19 cellular contexts compared by ENCODE assay signal in the genomic region with DNA sequence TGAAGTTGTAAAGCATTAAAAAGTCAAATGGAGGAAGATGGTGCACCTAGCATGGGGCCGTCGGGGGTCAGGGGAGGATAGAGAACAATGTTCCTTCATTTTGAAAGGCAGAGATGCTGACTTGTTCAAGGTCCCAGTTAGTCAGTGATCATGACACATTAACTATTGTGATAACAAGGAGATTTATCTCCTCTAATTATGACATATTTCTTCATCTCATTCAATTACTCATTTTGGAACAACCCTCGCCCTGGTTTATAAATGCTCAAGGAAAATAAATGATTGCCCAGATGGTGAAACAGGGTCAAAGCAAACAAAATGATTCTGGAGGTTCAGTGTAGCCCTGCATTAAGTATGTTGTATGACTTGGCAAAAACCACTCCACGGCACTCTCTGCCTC.
DNase-seq lines count a peak whose midpoint lies in the region; ATAC-seq and TF ChIP-seq lines count a peak whose summit lies in the region.
"Had no signal": no experiment of that assay in that cellular context is flagged by ENCODE, and none has a peak within 500 bp of the region (broad histone marks: within the 10 kb centered on the region; RNA-seq: fewer than 3 reads in every experiment).

No MANE protein-coding gene starts in this region.

- H3K27ac ChIP-seq in left ventricle myocardium inferior (replicated peaks) (peak overlapping the region; percentile 71), gastroesophageal sphincter (peak overlapping the region in 3 of 4 donors; percentile 52 to 77 (median 75)), rectal smooth muscle tissue (ENCODE audit: low read depth, low read length) (peak overlapping the region; percentile 21), uterus (peak overlapping the region; percentile 68 to 72)

- ATAC-seq in Right ventricle myocardium inferior = no peak
- ATAC-seq in gastroesophageal sphincter = peak; percentile 23
- ATAC-seq in GM21717 (IDR thresholded peaks at IDR 0.05; ENCODE audit: unreplicated experiment) = no peak

- no peak overlapping the region for H3K9ac ChIP-seq in rectal smooth muscle tissue (ENCODE audit: low read length)

- H3K27me3 ChIP-seq in left ventricle myocardium inferior (ENCODE audit: low read depth) = no peaks in the 10 kb centered on the region
- H3K27me3 ChIP-seq in gastroesophageal sphincter = no peaks in the 10 kb centered on the region
- no peaks in the 10 kb centered on the region for H3K27me3 ChIP-seq in rectal smooth muscle tissue (ENCODE audit: control insufficient read depth, insufficient read depth, low read length)
- no peaks in the 10 kb centered on the region for H3K27me3 ChIP-seq in uterus
- H3K27me3 ChIP-seq: Peyer's patch had no signal

- H3K4me1 ChIP-seq in left ventricle myocardium inferior (peaks cover 41% of the 10 kb centered on the region), gastroesophageal sphincter (peaks cover 0 to 63% (median 28%) of the 10 kb centered on the region in 3 donors), rectal smooth muscle tissue (ENCODE audit: control insufficient read depth, insufficient read depth, low read length) (peaks cover 12% of the 10 kb centered on the region), uterus (peaks cover 0 to 8% of the 10 kb centered on the region in 2 donors)
- H3K4me1 ChIP-seq: BE2C had no signal

- no peaks in the 10 kb centered on the region for H3K36me3 ChIP-seq in left ventricle myocardium inferior
- H3K36me3 ChIP-seq in gastroesophageal sphincter = no peaks in the 10 kb centered on the region
- H3K36me3 ChIP-seq in rectal smooth muscle tissue (ENCODE audit: control insufficient read depth, insufficient read depth, low read length) = no peaks in the 10 kb centered on the region
- no peaks in the 10 kb centered on the region for H3K36me3 ChIP-seq in uterus
- H3K36me3 ChIP-seq: BE2C, Peyer's patch had no signal

- H3K9me3 ChIP-seq in left ventricle myocardium inferior (replicated peaks) = no peaks in the 10 kb centered on the region
- no peaks in the 10 kb centered on the region for H3K9me3 ChIP-seq in gastroesophageal sphincter
- H3K9me3 ChIP-seq in uterus = no peaks in the 10 kb centered on the region
- H3K9me3 ChIP-seq: BE2C, Peyer's patch had no signal

- no peak for TF ChIP-seq CTCF in left ventricle myocardium inferior (IDR thresholded peaks at IDR 0.05; ENCODE audit: borderline replicate concordance)
- TF ChIP-seq CTCF in gastroesophageal sphincter (IDR thresholded peaks at IDR 0.05) = no peak
- no peak for TF ChIP-seq CTCF in uterus (IDR thresholded peaks at IDR 0.05)
- TF ChIP-seq CTCF in lower leg skin (IDR thresholded peaks at IDR 0.05) = no peak

- no peak for TF ChIP-seq POLR2A in gastroesophageal sphincter (IDR thresholded peaks at IDR 0.05)
- no peak for TF ChIP-seq POLR2A in uterus (IDR thresholded peaks at IDR 0.05)
- no peak for TF ChIP-seq POLR2A in lower leg skin (IDR thresholded peaks at IDR 0.05)

- intact Hi-C loops in left ventricle myocardium inferior (cut with micrococcal nuclease) = no loop called here
- intact Hi-C loops in Right ventricle myocardium inferior (cut with DNase I) = no loop called here
- intact Hi-C loops in uterus (cut with DNase I; ENCODE audit: low total_unique reads) = no loop called here
- intact Hi-C loops in lower leg skin (cut with DNase I; ENCODE audit: low total_unique reads) = no loop called here

- no peak for TF ChIP-seq EP300 in gastroesophageal sphincter (IDR thresholded peaks at IDR 0.05)

- H3K4me3 ChIP-seq in left ventricle myocardium inferior (no peak overlapping the region), gastroesophageal sphincter (no peak overlapping the region), rectal smooth muscle tissue (ENCODE audit: low read length) (no peak overlapping the region), uterus (no peak overlapping the region), lower leg skin (ENCODE audit: low read depth, poor library complexity, severe bottlenecking) (no peak overlapping the region)
- H3K4me3 ChIP-seq: Peyer's patch had no signal

- no peak for DNase-seq in left ventricle myocardium inferior
- no peak for DNase-seq in Right ventricle myocardium inferior (ENCODE audit: missing footprints)
- DNase-seq in uterus = no peak
- no peak for DNase-seq in lower leg skin (ENCODE audit: low spot score in 2 of 2)
- no peak for DNase-seq in stimulated activated CD8-positive, alpha-beta memory T cell treated with anti-CD3 and anti-CD28 coated beads, Interleukin-4, amount 100 ng/mL, for 48 hours
- DNase-seq: 8988T; BE2C; CD4-positive, alpha-beta T cell; DMS153; GF-D8; KBM-7; NCI-H1105; NCI-H2171 treated with DMSO at 0.1 percent for 48 hours; NCI-H446 treated with DMSO at 0.1 percent for 48 hours; NCI-H69; Peyer's patch had no signal

- WGBS in gastroesophageal sphincter (ENCODE audit: low coverage in 1 of 2), 2 donors = 33 to 48% methylated on average over 3 of the region's 4 CpGs
- WGBS in lower leg skin, 2 donors = 47 to 49% methylated on average over 4 of the region's 4 CpGs

Comparison
In these comparisons a context has a peak if more than half of its experiments do, and no peak if none do; other contexts are left out.
1. H3K27ac ChIP-seq: peak in every context shown above with its lines; median percentile 75 in gastroesophageal sphincter; 71 in left ventricle myocardium inferior; 70 in uterus; 21 in rectal smooth muscle tissue.